Comparison of ENCODE assay signal across 12 cellular contexts in the genomic region with DNA sequence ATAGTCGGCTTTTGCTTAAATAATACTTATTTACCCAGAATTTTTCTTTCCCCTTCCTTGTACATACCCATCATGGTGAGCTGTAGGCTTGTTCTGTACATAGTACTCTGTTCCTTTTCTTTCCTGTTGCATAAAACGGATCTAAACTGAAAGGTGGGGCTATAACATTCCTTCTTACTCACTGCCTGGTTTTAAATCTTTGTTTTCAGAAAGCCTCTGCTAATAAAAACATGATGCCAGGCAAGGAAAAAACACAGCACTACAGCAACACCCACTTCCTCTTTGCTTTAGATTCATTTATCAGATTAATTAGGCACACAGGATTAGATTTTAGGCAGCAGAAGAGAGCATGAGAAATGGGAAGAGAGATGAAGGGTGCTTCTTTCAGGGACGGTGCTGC. TPM values are rescaled to one million over a fixed set of nuclear protein-coding genes. Genes with fewer than 3 reads are reported as not detected.
A peak's percentile ranks its signal among the peaks of the same experiment; 100 is the strongest.
DNase-seq lines count a peak whose midpoint lies in the region; ATAC-seq and TF ChIP-seq lines count a peak whose summit lies in the region.
"Had no signal": no experiment of that assay in that cellular context is flagged by ENCODE, and none has a peak within 500 bp of the region (broad histone marks: within the 10 kb centered on the region; RNA-seq: fewer than 3 reads in every experiment).

No MANE protein-coding gene starts in this region.

- H3K4me3 ChIP-seq in right atrium auricular region (no peak overlapping the region), right cardiac atrium (ENCODE audit: low read length) (no peak overlapping the region), mammary epithelial cell (replicated peaks in 1 of 3; ENCODE audit: insufficient read depth in 1 of 3, low read depth in 2 of 3, low read length in 3 of 3) (no peak overlapping the region), mesenchymal stem cell (ENCODE audit: insufficient read depth in 1 of 2, low read depth in 1 of 2, low read length in 2 of 2) (no peak overlapping the region)

- H3K4ac ChIP-seq in mesenchymal stem cell (ENCODE audit: low read depth in 1 of 2, low read length in 2 of 2) = no peak overlapping the region

- no peak overlapping the region for H3K18ac ChIP-seq in mesenchymal stem cell (ENCODE audit: low read depth in 1 of 2, low read length in 2 of 2)

- DNase-seq in right atrium auricular region (ENCODE audit: low spot score) (no peak), right cardiac atrium (no peak), mammary epithelial cell (peak; percentile 21), mesenchymal stem cell (peak; percentile 36), DMS79 treated with DMSO at 0.1 percent for 48 hours (lab: John Stamatoyannopoulos, UW) (no peak), HuH-7.5 (ENCODE audit: low spot score) (no peak), NCI-H146 (lab: John Stamatoyannopoulos, UW) (no peak)
- DNase-seq: CD8-positive, alpha-beta T cell; kidney glomerular epithelial cell; NCI-H1417 treated with DMSO at 0.1 percent for 48 hours had no signal

- intact Hi-C loops in right cardiac atrium (cut with DNase I) (loop anchor here in 1 of 4 donors (10.0 kb wide), 1 partner anchor 74 kb away; no protein-coding TSS in a partner anchor), mammary epithelial cell (cut with micrococcal nuclease) (no loop called here)

- H3K36me3 ChIP-seq in right atrium auricular region = peaks cover 18% of the 10 kb centered on the region
- H3K36me3 ChIP-seq in mammary epithelial cell (ENCODE audit: insufficient read depth, low read length) = peaks cover 6% of the 10 kb centered on the region
- peaks cover 10 to 31% of the 10 kb centered on the region in 2 experiments for H3K36me3 ChIP-seq in mesenchymal stem cell (ENCODE audit: control insufficient read depth in 1 of 2, insufficient read depth in 2 of 2, low read depth in 1 of 2, low read length in 2 of 2)

- H3K14ac ChIP-seq in mesenchymal stem cell (ENCODE audit: low read length in 2 of 2) = no peak overlapping the region

- H2BK5ac ChIP-seq in mesenchymal stem cell (ENCODE audit: low read depth, low read length, poor library complexity, severe bottlenecking) = no peak overlapping the region

- H3K4me2 ChIP-seq in mammary epithelial cell (ENCODE audit: insufficient read depth, low read depth, low read length) (no peak overlapping the region), mesenchymal stem cell (ENCODE audit: low read length, poor library complexity, severe bottlenecking) (no peak overlapping the region)

- no peak overlapping the region for H3K23ac ChIP-seq in mesenchymal stem cell (ENCODE audit: low read length in 2 of 2)

- H3K9ac ChIP-seq in mammary epithelial cell (ENCODE audit: insufficient read depth, low read length) (no peak overlapping the region), mesenchymal stem cell (ENCODE audit: low read length) (peak overlapping the region; percentile 34)

- H3K27me3 ChIP-seq in right atrium auricular region = no peaks in the 10 kb centered on the region
- H3K27me3 ChIP-seq in right cardiac atrium (ENCODE audit: control insufficient read depth, insufficient read depth) = no peaks in the 10 kb centered on the region
- no peaks in the 10 kb centered on the region for H3K27me3 ChIP-seq in mammary epithelial cell (ENCODE audit: insufficient read depth, low read length)
- no peaks in the 10 kb centered on the region for H3K27me3 ChIP-seq in mesenchymal stem cell (ENCODE audit: control insufficient read depth in 1 of 2, insufficient read depth in 1 of 2, low read length in 2 of 2)

- no peaks in the 10 kb centered on the region for H4K20me1 ChIP-seq in mammary epithelial cell (ENCODE audit: insufficient read depth, low read length)

- peaks cover 4% of the 10 kb centered on the region for H3K79me1 ChIP-seq in mesenchymal stem cell (replicated peaks; ENCODE audit: low read length, poor library complexity, severe bottlenecking)

- H3K4me1 ChIP-seq in right atrium auricular region (peaks cover 0 to 23% of the 10 kb centered on the region in 2 donors), right cardiac atrium (ENCODE audit: control insufficient read depth, insufficient read depth, low read length) (peaks cover 3% of the 10 kb centered on the region), mammary epithelial cell (ENCODE audit: insufficient read depth, low read length) (no peaks in the 10 kb centered on the region), mesenchymal stem cell (ENCODE audit: control insufficient read depth, insufficient read depth, low read depth, low read length) (no peaks in the 10 kb centered on the region)

- no peak overlapping the region for H2BK12ac ChIP-seq in mesenchymal stem cell (ENCODE audit: low read length in 2 of 2)

- H3K9me3 ChIP-seq in right atrium auricular region (no peaks in the 10 kb centered on the region), right cardiac atrium (ENCODE audit: control insufficient read depth, low read length) (no peaks in the 10 kb centered on the region), mammary epithelial cell (replicated peaks; ENCODE audit: insufficient read depth, low read length) (no peaks in the 10 kb centered on the region), mesenchymal stem cell (ENCODE audit: control insufficient read depth, low read length) (no peaks in the 10 kb centered on the region)

- TF ChIP-seq CTCF in right atrium auricular region (IDR thresholded peaks at IDR 0.05) (no peak), mammary epithelial cell (conservative IDR thresholded peaks at IDR 0.05 in 1 of 2, IDR thresholded peaks at IDR 0.05 in 1 of 2; ENCODE audit: extremely low read depth in 1 of 2, insufficient read depth in 1 of 2, low read depth in 1 of 2, low read length in 2 of 2) (no peak)

- no peak overlapping the region for H2BK120ac ChIP-seq in mesenchymal stem cell (ENCODE audit: low read depth, low read length)

- BruUV-seq in mammary epithelial cell (replicated peaks; lab: Mats Ljungman, UMichigan) = no TSS peak

- in situ Hi-C loops in mammary epithelial cell (cut with MboI; ENCODE audit: low sequenced_read_pairs in 2 of 2) = no loop called here

- dilution Hi-C loops in mammary epithelial cell (cut with HindIII; ENCODE audit: low sequenced_read_pairs) = no loop called here

- H4K8ac ChIP-seq in mesenchymal stem cell (ENCODE audit: low read length) = no peak overlapping the region

- H4K91ac ChIP-seq in mesenchymal stem cell (ENCODE audit: low read length) = no peak overlapping the region

- peak overlapping the region; percentile 32 for H2AFZ ChIP-seq in mammary epithelial cell (ENCODE audit: low read depth, low read length)
- H2AFZ ChIP-seq in mesenchymal stem cell (ENCODE audit: low read depth, low read length) = no peak overlapping the region

- 52% methylated on average over 3 of the region's 3 CpGs for WGBS in right cardiac atrium
- WGBS in mammary epithelial cell (ENCODE audit: low coverage, missing lambda C conversion rate) = 68% methylated on average over 3 of the region's 3 CpGs
- WGBS in mesenchymal stem cell = 62% methylated on average over 2 of the region's 3 CpGs

- CTCF ChIA-PET in mammary epithelial cell (lab: Charles Lee; ENCODE audit: low non-redundant PET) = no interaction called here

- H2AK5ac ChIP-seq in mesenchymal stem cell (ENCODE audit: low read length, severe bottlenecking) = no peak overlapping the region

- H3K79me2 ChIP-seq in mammary epithelial cell (ENCODE audit: insufficient read depth, low read length) = no peaks in the 10 kb centered on the region

- peak overlapping the region; percentile 35 to 48 for H3K27ac ChIP-seq in right atrium auricular region
- no peak overlapping the region for H3K27ac ChIP-seq in right cardiac atrium (ENCODE audit: low read length)
- H3K27ac ChIP-seq in mammary epithelial cell (ENCODE audit: insufficient read depth, low read depth, low read length) = peak overlapping the region; percentile 24
- H3K27ac ChIP-seq in mesenchymal stem cell (ENCODE audit: low read length, poor library complexity, severe bottlenecking) = no peak overlapping the region

- no peak overlapping the region for H2BK15ac ChIP-seq in mesenchymal stem cell (ENCODE audit: low read depth, poor library complexity, severe bottlenecking)

- ATAC-seq in right cardiac atrium (no peak), HG02588 (IDR thresholded peaks at IDR 0.05; ENCODE audit: unreplicated experiment) (no peak)
- ATAC-seq: CD8-positive, alpha-beta T cell; stimulated activated memory B cell treated with anti-CD40 and anti-IgM and Interleukin-4, amounts not matched to agents 10 μg/mL and 1 μg/mL and 100 μg/mL, for 72 hours had no signal

RNA-seq across cellular contexts. Expression of gene STON1, which starts 19.6 kb away (rescaled TPM):
- total RNA-seq in right atrium auricular region (10 to 100 TPM in 1 of 2 donors, 1 to 10 TPM in 1; 6.4 to 15.9 TPM), right cardiac atrium (10 to 100 TPM in 3 of 4 donors, 1 to 10 TPM in 1; 8.8 to 18.0 (median 13.1) TPM), mammary epithelial cell (1 to 10 TPM in 1 of 2 donors, under 1 TPM in 1; 0.47 to 2.5 TPM)
- polyA plus RNA-seq in right cardiac atrium (5.9 TPM), mammary epithelial cell (0.23 TPM)
- polyA minus RNA-seq in mammary epithelial cell = 0.57 TPM
- 11.2 TPM for polyA plus RNA-seq in mesenchymal stem cell (2013, experiment 1 of 2)
- 11.4 TPM for polyA plus RNA-seq in mesenchymal stem cell (2013, experiment 2 of 2)

Comparison
In these comparisons a context has a peak if more than half of its experiments do, and no peak if none do; other contexts are left out.
1. H3K27ac ChIP-seq: peak in right atrium auricular region (2 of 2) and mammary epithelial cell (single experiment); none in right cardiac atrium (single experiment) and mesenchymal stem cell (single experiment).
2. DNase-seq: peak in mammary epithelial cell (single experiment) and mesenchymal stem cell (single experiment); none in right atrium auricular region (single experiment), right cardiac atrium (0 of 3), DMS79 treated with DMSO at 0.1 percent for 48 hours (single experiment), HuH-7.5 (single experiment) and NCI-H146 (single experiment).